Comparison of ENCODE assay signal across 8 cellular contexts in the genomic region with DNA sequence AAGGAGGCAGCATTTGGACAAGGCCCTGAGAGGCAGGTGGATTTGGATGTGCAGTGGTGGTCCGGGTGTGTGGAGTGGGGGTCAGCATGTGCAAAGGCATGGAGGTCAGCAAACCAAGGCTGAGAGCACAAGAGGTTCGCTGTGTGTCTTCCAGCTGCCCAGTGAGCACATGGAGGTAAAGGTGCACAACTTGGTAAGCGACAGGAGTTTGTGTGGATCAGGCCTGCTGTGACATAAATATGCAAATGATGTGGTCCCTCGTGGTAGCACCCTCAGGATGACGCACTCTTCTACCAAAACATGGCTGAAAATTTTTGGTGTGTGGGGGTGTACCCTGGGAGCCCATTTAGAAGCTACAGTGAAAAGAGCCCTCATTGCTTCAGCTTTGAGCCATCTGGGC.
A peak's percentile ranks its signal among the peaks of the same experiment; 100 is the strongest.
DNase-seq lines count a peak whose midpoint lies in the region; ATAC-seq and TF ChIP-seq lines count a peak whose summit lies in the region.
"Not testable (repeated sequence)": the region's sequence is repeated elsewhere in the genome, so short reads cannot be mapped to it uniquely, and the experiment has no call there.

No MANE protein-coding gene starts in this region.

- H3K4me3 ChIP-seq in CD4-positive, alpha-beta memory T cell (ENCODE audit: low read length in 2 of 2); IMR-90 (ENCODE audit: insufficient read depth, low read depth, low read length); effector memory CD4-positive, alpha-beta T cell (ENCODE audit: insufficient read depth, low read depth, low read length, poor library complexity, severe bottlenecking); naive thymus-derived CD4-positive, alpha-beta T cell (ENCODE audit: low read length): not testable (repeated sequence)

- not testable (repeated sequence) for TF ChIP-seq RAD21 in IMR-90 (IDR thresholded peaks at IDR 0.05; ENCODE audit: low read length)

- BruUV-seq in IMR-90 (replicated peaks; lab: Mats Ljungman, UMichigan) = not testable (repeated sequence)

- H3K56ac ChIP-seq in IMR-90 (ENCODE audit: extremely low read depth, insufficient read depth, low read length) = not testable (repeated sequence)

- not testable (repeated sequence) for H3K36me3 Mint-ChIP-seq in CD4-positive, alpha-beta memory T cell
- peaks cover 13% of the 10 kb centered on the region for H3K36me3 Mint-ChIP-seq in activated CD8-positive, alpha-beta memory T cell treated with anti-CD3 and anti-CD28 coated beads, Interleukin-2, amount 10 ng/mL, durations not matched to agents 7 days and 5 days
- H3K36me3 Mint-ChIP-seq in naive thymus-derived CD4-positive, alpha-beta T cell = peaks cover 0 to 17% (median 0%) of the 10 kb centered on the region in 5 donors
- H3K36me3 Mint-ChIP-seq in stimulated activated naive B cell treated with anti-CD40 and anti-IgM and Interleukin-4, amounts not matched to agents 10 μg/mL and 1 μg/mL and 100 μg/mL, for 72 hours = peaks cover 19% of the 10 kb centered on the region in 2 donors

- peak overlapping the region in 1 of 2 experiments; percentile 60; a peak in 2 of 4 replicates for H4K8ac ChIP-seq in IMR-90 (ENCODE audit: low read depth in 2 of 2, low read length in 2 of 2)

- H3K4me2 ChIP-seq in IMR-90 (ENCODE audit: low read depth, low read length) = peak overlapping the region; percentile 66; the same call in 1 of the 2 replicates

- in situ Hi-C loops in IMR-90 (cut with MboI; ENCODE audit: low sequenced_read_pairs) = not testable (repeated sequence)

- peak overlapping the region; percentile 59; the same call in 1 of the 2 replicates for H3K23ac ChIP-seq in IMR-90 (ENCODE audit: low read depth, low read length)

- not testable (repeated sequence) for H3K36me3 ChIP-seq in CD4-positive, alpha-beta memory T cell (ENCODE audit: insufficient read depth, low read length); IMR-90 (ENCODE audit: control insufficient read depth, insufficient read depth, low read length); effector memory CD4-positive, alpha-beta T cell (ENCODE audit: control insufficient read depth, insufficient read depth, low read length); naive thymus-derived CD4-positive, alpha-beta T cell (ENCODE audit: control insufficient read depth in 2 of 3, insufficient read depth in 3 of 3, low read length in 3 of 3)

- peak overlapping the region; percentile 75 for H3K4ac ChIP-seq in IMR-90 (ENCODE audit: low read depth, low read length)

- peaks cover 62% of the 10 kb centered on the region for H4K20me1 ChIP-seq in IMR-90 (ENCODE audit: insufficient read depth, low read length)

- H3K4me3 Mint-ChIP-seq in CD4-positive, alpha-beta memory T cell = peak overlapping the region in 7 of 8 donors; percentile 20 to 78 (median 55)
- peak overlapping the region; percentile 46 for H3K4me3 Mint-ChIP-seq in activated CD8-positive, alpha-beta memory T cell treated with anti-CD3 and anti-CD28 coated beads, Interleukin-2, amount 10 ng/mL, durations not matched to agents 7 days and 5 days
- peak overlapping the region in 1 of 10 donors; percentile 60 for H3K4me3 Mint-ChIP-seq in naive thymus-derived CD4-positive, alpha-beta T cell
- peak overlapping the region in 1 of 2 donors; percentile 18 for H3K4me3 Mint-ChIP-seq in stimulated activated naive B cell treated with anti-CD40 and anti-IgM and Interleukin-4, amounts not matched to agents 10 μg/mL and 1 μg/mL and 100 μg/mL, for 72 hours

- H3K9me3 Mint-ChIP-seq in CD4-positive, alpha-beta memory T cell; activated CD8-positive, alpha-beta memory T cell treated with anti-CD3 and anti-CD28 coated beads, Interleukin-2, amount 10 ng/mL, durations not matched to agents 7 days and 5 days (ENCODE audit: low read depth); naive thymus-derived CD4-positive, alpha-beta T cell; stimulated activated naive B cell treated with anti-CD40 and anti-IgM and Interleukin-4, amounts not matched to agents 10 μg/mL and 1 μg/mL and 100 μg/mL, for 72 hours: not testable (repeated sequence)

- H3K14ac ChIP-seq in IMR-90 (replicated peaks; ENCODE audit: low read depth, low read length) = peak overlapping the region; percentile 59; the same call in 1 of the 2 replicates

- not testable (repeated sequence) for H3K9ac ChIP-seq in IMR-90 (ENCODE audit: low read depth, low read length)

- not testable (repeated sequence) for H3K79me1 ChIP-seq in IMR-90 (ENCODE audit: low read depth in 1 of 2, low read length in 2 of 2)

- peak overlapping the region; percentile 36 to 98 (median 93) for H3K27ac Mint-ChIP-seq in CD4-positive, alpha-beta memory T cell
- peak overlapping the region; percentile 83 for H3K27ac Mint-ChIP-seq in activated CD8-positive, alpha-beta memory T cell treated with anti-CD3 and anti-CD28 coated beads, Interleukin-2, amount 10 ng/mL, durations not matched to agents 7 days and 5 days
- peak overlapping the region in 5 of 9 donors; percentile 58 to 71 (median 63) for H3K27ac Mint-ChIP-seq in naive thymus-derived CD4-positive, alpha-beta T cell
- peak overlapping the region; percentile 85 for H3K27ac Mint-ChIP-seq in stimulated activated naive B cell treated with anti-CD40 and anti-IgM and Interleukin-4, amounts not matched to agents 10 μg/mL and 1 μg/mL and 100 μg/mL, for 72 hours

- peak overlapping the region; percentile 93; the same call in 2 of the 3 replicates for H2BK15ac ChIP-seq in IMR-90 (ENCODE audit: low read depth, low read length)

- H4K5ac ChIP-seq in IMR-90 (ENCODE audit: low read depth, low read length) = peak overlapping the region; percentile 38

- intact Hi-C loops in CD4-positive, alpha-beta memory T cell (cut with micrococcal nuclease); IMR-90 (cut with micrococcal nuclease); naive thymus-derived CD4-positive, alpha-beta T cell (cut with micrococcal nuclease): not testable (repeated sequence)

- not testable (repeated sequence) for H3K27me3 ChIP-seq in CD4-positive, alpha-beta memory T cell (ENCODE audit: insufficient read depth, low read length); IMR-90 (ENCODE audit: control insufficient read depth, insufficient read depth, low read length); effector memory CD4-positive, alpha-beta T cell (replicated peaks; ENCODE audit: control insufficient read depth, insufficient read depth, low read length, poor library complexity, severe bottlenecking); naive thymus-derived CD4-positive, alpha-beta T cell (ENCODE audit: control insufficient read depth in 2 of 2, insufficient read depth in 2 of 2, low read length in 2 of 2)

- H2AFZ ChIP-seq in IMR-90 (replicated peaks; ENCODE audit: low read length, poor library complexity) = not testable (repeated sequence)

- not testable (repeated sequence) for H3K4me1 ChIP-seq in CD4-positive, alpha-beta memory T cell (ENCODE audit: insufficient read depth, low read length); effector memory CD4-positive, alpha-beta T cell (ENCODE audit: control insufficient read depth, insufficient read depth, low read length, poor library complexity, severe bottlenecking); naive thymus-derived CD4-positive, alpha-beta T cell (ENCODE audit: control insufficient read depth in 2 of 2, insufficient read depth in 2 of 2, low read length in 2 of 2)
- peaks cover 10% of the 10 kb centered on the region for H3K4me1 ChIP-seq in IMR-90 (ENCODE audit: control insufficient read depth, insufficient read depth, low read length)

- H2AK9ac ChIP-seq in IMR-90 (replicated peaks; ENCODE audit: low read depth, low read length, poor library complexity) = not testable (repeated sequence)

- dilution Hi-C loops in IMR-90 (cut with HindIII; ENCODE audit: low sequenced_read_pairs, unreplicated experiment) = not testable (repeated sequence)

- peak overlapping the region; percentile 24; the same call in 1 of the 2 replicates for H4K91ac ChIP-seq in IMR-90 (ENCODE audit: insufficient read depth, low read depth, low read length)

- CTCF ChIA-PET in CD4-positive, alpha-beta memory T cell (lab: Charles Lee; ENCODE audit: partially characterized antibody); IMR-90 (lab: Yijun Ruan, JAX); activated CD8-positive, alpha-beta memory T cell treated with anti-CD3 and anti-CD28 coated beads, Interleukin-2, amount 10 ng/mL, durations not matched to agents 7 days and 5 days (lab: Charles Lee); naive thymus-derived CD4-positive, alpha-beta T cell (lab: Charles Lee): not testable (repeated sequence)

- ATAC-seq in IMR-90 (ENCODE audit: low read depth) = not testable (repeated sequence)
- ATAC-seq in activated CD8-positive, alpha-beta memory T cell treated with anti-CD3 and anti-CD28 coated beads, Interleukin-2, amount 10 ng/mL, durations not matched to agents 7 days and 5 days = peak; percentile 67
- peak; percentile 62 for ATAC-seq in naive thymus-derived CD4-positive, alpha-beta T cell
- ATAC-seq in stimulated activated naive B cell treated with anti-CD40 and anti-IgM and Interleukin-4, amounts not matched to agents 10 μg/mL and 1 μg/mL and 100 μg/mL, for 72 hours (replicated peaks) = peak; percentile 66 to 72

- H3K27me3 Mint-ChIP-seq in CD4-positive, alpha-beta memory T cell; activated CD8-positive, alpha-beta memory T cell treated with anti-CD3 and anti-CD28 coated beads, Interleukin-2, amount 10 ng/mL, durations not matched to agents 7 days and 5 days; naive thymus-derived CD4-positive, alpha-beta T cell; stimulated activated naive B cell treated with anti-CD40 and anti-IgM and Interleukin-4, amounts not matched to agents 10 μg/mL and 1 μg/mL and 100 μg/mL, for 72 hours: not testable (repeated sequence)

- H3K9me1 ChIP-seq in IMR-90 (ENCODE audit: insufficient read depth, low read length) = not testable (repeated sequence)

- TF ChIP-seq POLR2A in IMR-90 (IDR thresholded peaks at IDR 0.05; ENCODE audit: low read depth, low read length) = not testable (repeated sequence)

- peak overlapping the region; percentile 54 for H2BK5ac ChIP-seq in IMR-90 (ENCODE audit: low read depth, low read length, poor library complexity, severe bottlenecking)

- TF ChIP-seq CTCF in IMR-90 (conservative IDR thresholded peaks at IDR 0.05; ENCODE audit: low read depth, low read length) = not testable (repeated sequence)

- POLR2A ChIA-PET in CD4-positive, alpha-beta memory T cell (lab: Charles Lee; ENCODE audit: partially characterized antibody); IMR-90 (lab: Charles Lee; ENCODE audit: unreplicated experiment); naive thymus-derived CD4-positive, alpha-beta T cell (lab: Charles Lee): not testable (repeated sequence)

- H3K4me1 Mint-ChIP-seq in CD4-positive, alpha-beta memory T cell = peaks cover 11 to 21% (median 16%) of the 10 kb centered on the region in 4 donors
- H3K4me1 Mint-ChIP-seq in activated CD8-positive, alpha-beta memory T cell treated with anti-CD3 and anti-CD28 coated beads, Interleukin-2, amount 10 ng/mL, durations not matched to agents 7 days and 5 days = peaks cover 34% of the 10 kb centered on the region
- H3K4me1 Mint-ChIP-seq in naive thymus-derived CD4-positive, alpha-beta T cell = peaks cover 0 to 18% (median 1%) of the 10 kb centered on the region in 7 donors
- peaks cover 15 to 36% of the 10 kb centered on the region in 2 donors for H3K4me1 Mint-ChIP-seq in stimulated activated naive B cell treated with anti-CD40 and anti-IgM and Interleukin-4, amounts not matched to agents 10 μg/mL and 1 μg/mL and 100 μg/mL, for 72 hours

- DNase-seq in CD4-positive, alpha-beta memory T cell = peak in 3 of 5 donors; percentile 38 to 77 (median 42)
- not testable (repeated sequence) for DNase-seq in IMR-90; stimulated activated naive B cell treated with anti-CD40 and anti-IgM and Interleukin-4, amounts not matched to agents 10 μg/mL and 1 μg/mL and 100 μg/mL, for 72 hours
- DNase-seq in T-helper 22 cell (ENCODE audit: low read depth) = peak; percentile 29
- peak; percentile 68 for DNase-seq in activated CD8-positive, alpha-beta memory T cell treated with anti-CD3 and anti-CD28 coated beads, Interleukin-2, amount 10 ng/mL, durations not matched to agents 7 days and 5 days
- peak; percentile 42 for DNase-seq in activated naive CD4-positive, alpha-beta T cell treated with anti-CD3 and anti-CD28 coated beads, Interleukin-2, amount 50 U/mL, for 16 hours
- peak in 2 of 3 donors; percentile 30 to 38 for DNase-seq in effector memory CD4-positive, alpha-beta T cell
- peak in 1 of 9 donors; percentile 52 for DNase-seq in naive thymus-derived CD4-positive, alpha-beta T cell

- peak overlapping the region; percentile 61; the same call in 1 of the 2 replicates for H2BK20ac ChIP-seq in IMR-90 (ENCODE audit: low read depth, low read length)

- H3K18ac ChIP-seq in IMR-90 (ENCODE audit: low read depth, low read length) = peak overlapping the region; percentile 91

- 0 out of 2 replicates have a peak overlapping the region, but pooled peaks have one; percentile 54 for H2BK120ac ChIP-seq in IMR-90 (ENCODE audit: low read depth, low read length)

- H3K9me3 ChIP-seq in CD4-positive, alpha-beta memory T cell (ENCODE audit: control insufficient read depth in 1 of 2, low read length in 2 of 2); IMR-90 (ENCODE audit: control insufficient read depth, insufficient read depth, low read length); effector memory CD4-positive, alpha-beta T cell (ENCODE audit: control insufficient read depth, low read length); naive thymus-derived CD4-positive, alpha-beta T cell (ENCODE audit: control insufficient read depth in 2 of 3, low read length in 3 of 3): not testable (repeated sequence)

- peak overlapping the region; percentile 48 for H3K27ac ChIP-seq in CD4-positive, alpha-beta memory T cell (ENCODE audit: low read depth, low read length)
- peak overlapping the region; percentile 93; the same call in 1 of the 2 replicates for H3K27ac ChIP-seq in IMR-90 (ENCODE audit: insufficient read depth, low read length)
- not testable (repeated sequence) for H3K27ac ChIP-seq in effector memory CD4-positive, alpha-beta T cell (ENCODE audit: insufficient read depth, low read length, poor library complexity, severe bottlenecking); naive thymus-derived CD4-positive, alpha-beta T cell (ENCODE audit: low read depth, low read length)

- H2AK5ac ChIP-seq in IMR-90 (ENCODE audit: low read depth, low read length) = peak overlapping the region; percentile 51

- WGBS in IMR-90 (ENCODE audit: extremely low coverage in 2 of 2, insufficient read length in 1 of 2), 2 experiments = 80% methylated on average over 1 of the region's 5 CpGs; no CpG with 5 or more reads in 1 of the 2 experiments
